Comparison of ENCODE assay signal across 7 cellular contexts in genomic region chr20:61548069-61548468, GRCh38.
"Had no signal": no experiment of that assay in that cellular context is flagged by ENCODE, and none has a peak within 500 bp of the region (broad histone marks: within the 10 kb centered on the region; RNA-seq: fewer than 3 reads in every experiment).

No MANE protein-coding gene starts in this region.

- H3K27me3 Mint-ChIP-seq: IgD-negative memory B cell had no signal

- H2AFZ ChIP-seq: GM23248 had no signal

- H3K36me3 Mint-ChIP-seq: IgD-negative memory B cell had no signal

- H3K27ac ChIP-seq: GM23248, HL-60 had no signal

- DNase-seq: GM23248, GOT3, H7, HFFc6 had no signal

- H3K4me1 ChIP-seq: HAP-1 had no signal

- H3K9me3 ChIP-seq: HAP-1 had no signal

- H3K9me3 Mint-ChIP-seq: HFFc6 had no signal

- H3K4me3 ChIP-seq: GM23248, HAP-1 had no signal

- H3K27ac Mint-ChIP-seq: HFFc6, IgD-negative memory B cell had no signal

- H3K36me3 ChIP-seq: HAP-1 had no signal

- H3K4me3 Mint-ChIP-seq: HFFc6, IgD-negative memory B cell had no signal
